9 cellular contexts compared by ENCODE assay signal in genomic region chr1:117146570-117147340, GRCh38. TPM values are rescaled to one million over a fixed set of nuclear protein-coding genes. Genes with fewer than 3 reads are reported as not detected.
DNase-seq lines count a peak whose midpoint lies in the region; ATAC-seq and TF ChIP-seq lines count a peak whose summit lies in the region.
"Had no signal": no experiment of that assay in that cellular context is flagged by ENCODE, and none has a peak within 500 bp of the region (broad histone marks: within the 10 kb centered on the region; RNA-seq: fewer than 3 reads in every experiment).

No MANE protein-coding gene starts in this region.

- peaks cover 44% of the 10 kb centered on the region for H3K4me1 Mint-ChIP-seq in brain
- H3K4me1 Mint-ChIP-seq in activated T-cell treated with anti-CD3 and anti-CD28 coated beads, Interleukin-2, amount 50 U/mL, for 72 hours (ENCODE audit: low read depth) = no peaks in the 10 kb centered on the region

- H3K9me3 Mint-ChIP-seq in brain = peaks cover 0 to 2% (median 0%) of the 10 kb centered on the region in 5 experiments
- peaks cover 2 to 3% of the 10 kb centered on the region in 2 donors for H3K9me3 Mint-ChIP-seq in activated T-cell treated with anti-CD3 and anti-CD28 coated beads, Interleukin-2, amount 50 U/mL, for 72 hours

- TF ChIP-seq CTCF in brain (conservative IDR thresholded peaks at IDR 0.05) = no peak

- H3K36me3 Mint-ChIP-seq in brain = no peaks in the 10 kb centered on the region
- no peaks in the 10 kb centered on the region for H3K36me3 Mint-ChIP-seq in activated T-cell treated with anti-CD3 and anti-CD28 coated beads, Interleukin-2, amount 50 U/mL, for 72 hours (ENCODE audit: insufficient read depth in 2 of 2)

- DNase-seq in AG20443 (ENCODE audit: low spot score) (peak; percentile 87), M059J (ENCODE audit: low read depth) (peak; percentile 94), kidney tubule cell (ENCODE audit: low spot score) (peak; percentile 97), midbrain (lab: John Stamatoyannopoulos, UW) (no peak), HuH-7 (ENCODE audit: low spot score) (no peak)
- DNase-seq in activated T-cell treated with anti-CD3 and anti-CD28 coated beads, Interleukin-2, amount 50 U/mL, for 72 hours = no peak

- ATAC-seq in activated T-cell treated with anti-CD3 and anti-CD28 coated beads, Interleukin-2, amount 50 U/mL, for 72 hours (replicated peaks in 1 of 2) = no peak
- ATAC-seq in HG03354 (IDR thresholded peaks at IDR 0.05; ENCODE audit: poor library complexity, severe bottlenecking, unreplicated experiment) = no peak

- peak overlapping the region in 2 of 5 experiments; percentile 6 to 19 for H3K4me3 Mint-ChIP-seq in brain
- no peak overlapping the region for H3K4me3 Mint-ChIP-seq in activated T-cell treated with anti-CD3 and anti-CD28 coated beads, Interleukin-2, amount 50 U/mL, for 72 hours
- H3K4me3 Mint-ChIP-seq: dendritic cell treated with granulocyte-macrophage colony-stimulating factor and Interleukin-4, amounts not matched to agents 40 ng/mL and 50 ng/mL, for 4 days had no signal

- peak overlapping the region in 3 of 5 experiments; percentile 22 to 92 (median 52) for H3K27ac Mint-ChIP-seq in brain
- H3K27ac Mint-ChIP-seq in activated T-cell treated with anti-CD3 and anti-CD28 coated beads, Interleukin-2, amount 50 U/mL, for 72 hours = no peak overlapping the region
- H3K27ac Mint-ChIP-seq: dendritic cell treated with granulocyte-macrophage colony-stimulating factor and Interleukin-4, amounts not matched to agents 40 ng/mL and 50 ng/mL, for 4 days had no signal

- H3K27me3 Mint-ChIP-seq in brain = peaks cover 2% of the 10 kb centered on the region
- peaks cover 12% of the 10 kb centered on the region for H3K27me3 Mint-ChIP-seq in activated T-cell treated with anti-CD3 and anti-CD28 coated beads, Interleukin-2, amount 50 U/mL, for 72 hours (ENCODE audit: low read depth)

RNA-seq across cellular contexts. Expression of gene TRIM45, which starts 25.2 kb away (rescaled TPM):
- 1.5 and 4.2 TPM in 2 replicates for total RNA-seq in M059J (2014; rRNA removed; shearing (Covaris generic))
- polyA plus RNA-seq in brain (ENCODE audit: insufficient read depth, low read depth, low replicate concordance) = 5.0 TPM
- total RNA-seq in activated T-cell treated with anti-CD3 and anti-CD28 coated beads, Interleukin-2, amount 50 U/mL, for 72 hours = under 1 TPM; 0.30 to 0.34 TPM

Comparison
In these comparisons a context has a peak if more than half of its experiments do, and no peak if none do; other contexts are left out.
1. DNase-seq: peak in AG20443 (single experiment), M059J (single experiment) and kidney tubule cell (single experiment); none in midbrain (single experiment), activated T-cell treated with anti-CD3 and anti-CD28 coated beads, Interleukin-2, amount 50 U/mL, for 72 hours (0 of 2) and HuH-7 (single experiment).